In the genomic region with DNA sequence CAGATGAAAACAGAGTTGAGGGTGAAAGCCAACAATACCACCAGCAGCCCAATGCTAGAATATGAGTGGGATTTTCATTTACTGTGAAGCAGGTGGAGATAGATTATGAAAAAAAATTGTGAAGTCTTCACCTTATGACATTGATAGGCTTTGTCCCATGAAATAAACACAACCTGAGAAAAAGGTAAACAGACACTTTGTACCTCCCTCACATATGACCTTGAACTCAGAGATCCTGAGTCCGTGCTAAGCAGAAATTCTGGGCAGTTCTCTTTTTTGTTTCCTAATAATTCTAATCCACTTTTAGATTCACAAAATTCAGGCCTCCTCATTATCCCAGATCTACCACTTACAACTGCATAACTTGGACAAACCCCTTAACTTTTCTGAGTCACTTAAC, we compare ENCODE assay signal across 8 cellular contexts.
"Had no signal": no experiment of that assay in that cellular context is flagged by ENCODE, and none has a peak within 500 bp of the region (broad histone marks: within the 10 kb centered on the region; RNA-seq: fewer than 3 reads in every experiment).

No MANE protein-coding gene starts in this region.

- ATAC-seq: K562 had no signal

- H3K4me3 Mint-ChIP-seq: IgD-negative memory B cell had no signal

- H3K27me3 Mint-ChIP-seq: IgD-negative memory B cell had no signal

- H3K4me2 ChIP-seq: KMS-11 had no signal

- H3K27ac ChIP-seq: HL-60, KMS-11 had no signal

- H3K36me3 Mint-ChIP-seq: IgD-negative memory B cell had no signal

- H3K4me3 ChIP-seq: K562 had no signal

- FAIRE-seq: HTR-8/SVneo, K562 had no signal

- DNase-seq: IMR-90, KBM-7, KG1 had no signal

- H3K4me1 Mint-ChIP-seq: IgD-negative memory B cell had no signal

- H3K27ac Mint-ChIP-seq: IgD-negative memory B cell had no signal

- H3K9me3 Mint-ChIP-seq: IgD-negative memory B cell had no signal

- H3K9ac ChIP-seq: KMS-11 had no signal
